Comparison of ENCODE assay signal across 27 cellular contexts in genomic region chr9:892123-892522, GRCh38. TPM values are rescaled to one million over a fixed set of nuclear protein-coding genes. Genes with fewer than 3 reads are reported as not detected.
DNase-seq lines count a peak whose midpoint lies in the region; FAIRE-seq and TF ChIP-seq lines count a peak whose summit lies in the region.
"Had no signal": no experiment of that assay in that cellular context is flagged by ENCODE, and none has a peak within 500 bp of the region (broad histone marks: within the 10 kb centered on the region; RNA-seq: fewer than 3 reads in every experiment).

No MANE protein-coding gene starts in this region.

- intact Hi-C loops in head of caudate nucleus (cut with DNase I) = no loop called here

- FAIRE-seq in bronchial epithelial cell (lab: Jason Lieb, UNC) = peak; percentile 93
- FAIRE-seq: A204.1, frontal cortex, GM12891 had no signal

- H3K27me3 ChIP-seq in MM.1S (replicated peaks; ENCODE audit: insufficient read depth, low read length) = no peaks in the 10 kb centered on the region
- no peaks in the 10 kb centered on the region for H3K27me3 ChIP-seq in bronchial epithelial cell (ENCODE audit: control insufficient read depth, insufficient read depth, low read length)
- H3K27me3 ChIP-seq: Peyer's patch had no signal

- no peak overlapping the region for H3K9ac ChIP-seq in MM.1S (ENCODE audit: low read length)

- H3K4me3 ChIP-seq in MM.1S (ENCODE audit: low read length) (no peak overlapping the region), bronchial epithelial cell (ENCODE audit: low read depth, low read length) (no peak overlapping the region), retinal pigment epithelial cell (ENCODE audit: low read length) (no peak overlapping the region)
- H3K4me3 ChIP-seq: Peyer's patch, spleen, transverse colon had no signal

- H3K4me1 ChIP-seq in MM.1S (ENCODE audit: low read length) = peaks cover 12% of the 10 kb centered on the region

- no peak overlapping the region for H2AFZ ChIP-seq in MM.1S (ENCODE audit: low read length)

- H3K36me3 ChIP-seq in MM.1S (replicated peaks; ENCODE audit: insufficient read depth, low read length) (no peaks in the 10 kb centered on the region), bronchial epithelial cell (ENCODE audit: control insufficient read depth, insufficient read depth, low read length) (no peaks in the 10 kb centered on the region)
- H3K36me3 ChIP-seq: Peyer's patch, spleen, transverse colon had no signal

- DNase-seq in NCI-H748 (lab: John Stamatoyannopoulos, UW; ENCODE audit: unreplicated experiment) (peak; percentile 14), NCI-H748 treated with DMSO at 0.1 percent for 48 hours (lab: John Stamatoyannopoulos, UW) (no peak), MM.1S (no peak), bronchial epithelial cell (ENCODE audit: low read depth) (no peak), retinal pigment epithelial cell (ENCODE audit: low read depth) (no peak), retina (no peak), GOT3 (lab: John Stamatoyannopoulos, UW) (no peak), head of caudate nucleus (no peak)
- DNase-seq: activated B cell treated with CpG ODN at 0.5 μM for 24 hours; amniotic stem cell; CD4-positive, alpha-beta T cell; cerebellar nuclear complex; naive thymus-derived CD4-positive, alpha-beta T cell; NCI-H2029 treated with DMSO at 0.1 percent for 48 hours; NCI-H524 treated with DMSO at 0.1 percent for 48 hours; Peyer's patch; spleen; transverse colon had no signal

- no peak overlapping the region for H3K4me2 ChIP-seq in MM.1S (ENCODE audit: low read depth, low read length)

- H3K27ac ChIP-seq in MM.1S (ENCODE audit: low read length) = no peak overlapping the region
- H3K27ac ChIP-seq: Peyer's patch, spleen, transverse colon had no signal

- H3K9me2 ChIP-seq in MM.1S (replicated peaks; ENCODE audit: insufficient read depth, low read length) = no peaks in the 10 kb centered on the region

- no peaks in the 10 kb centered on the region for H3K79me2 ChIP-seq in MM.1S (ENCODE audit: low read length)

- TF ChIP-seq CTCF in MM.1S (IDR thresholded peaks at IDR 0.05; ENCODE audit: low read length) (peak; percentile 18), bronchial epithelial cell (IDR thresholded peaks at IDR 0.05; ENCODE audit: insufficient read depth, low read length, severe bottlenecking) (peak; percentile 19), retinal pigment epithelial cell (conservative IDR thresholded peaks at IDR 0.05; ENCODE audit: low read depth, low read length) (peak; percentile 23)

- H4K20me1 ChIP-seq in MM.1S (ENCODE audit: insufficient read depth, low read length) = no peaks in the 10 kb centered on the region

- peaks cover 5% of the 10 kb centered on the region for H3F3A ChIP-seq in MM.1S (ENCODE audit: insufficient read depth, low read length)

- no peaks in the 10 kb centered on the region for H3K9me3 ChIP-seq in MM.1S (replicated peaks; ENCODE audit: insufficient read depth, low read length)
- H3K9me3 ChIP-seq: Peyer's patch, spleen, transverse colon had no signal

RNA-seq across cellular contexts. Expression of gene DMRT1, which starts 50.6 kb away (rescaled TPM):
- total RNA-seq in bronchial epithelial cell = not detected in 2 replicates
- total RNA-seq: activated B cell treated with CpG ODN at 0.5 μM for 24 hours; activated CD8-positive, alpha-beta memory T cell treated with anti-CD3 and anti-CD28 coated beads for 36 hours; activated T-helper 2 cell treated with anti-CD3 and anti-CD28 coated beads, Interferon-gamma antibody, Interleukin-2, Interleukin-4, amounts not matched to agents 10 μg/mL and 5 μg/mL and 100 μg/mL, durations not matched to agents 14 hours and 24 hours and 36 hours; CD4-positive, alpha-beta T cell; H4; lung microvascular endothelial cell; MCF 10A; naive thymus-derived CD4-positive, alpha-beta T cell; Peyer's patch; posterior vena cava; spleen; transverse colon had no signal
